Comparison of ENCODE assay signal across 1 cellular context in the genomic region with DNA sequence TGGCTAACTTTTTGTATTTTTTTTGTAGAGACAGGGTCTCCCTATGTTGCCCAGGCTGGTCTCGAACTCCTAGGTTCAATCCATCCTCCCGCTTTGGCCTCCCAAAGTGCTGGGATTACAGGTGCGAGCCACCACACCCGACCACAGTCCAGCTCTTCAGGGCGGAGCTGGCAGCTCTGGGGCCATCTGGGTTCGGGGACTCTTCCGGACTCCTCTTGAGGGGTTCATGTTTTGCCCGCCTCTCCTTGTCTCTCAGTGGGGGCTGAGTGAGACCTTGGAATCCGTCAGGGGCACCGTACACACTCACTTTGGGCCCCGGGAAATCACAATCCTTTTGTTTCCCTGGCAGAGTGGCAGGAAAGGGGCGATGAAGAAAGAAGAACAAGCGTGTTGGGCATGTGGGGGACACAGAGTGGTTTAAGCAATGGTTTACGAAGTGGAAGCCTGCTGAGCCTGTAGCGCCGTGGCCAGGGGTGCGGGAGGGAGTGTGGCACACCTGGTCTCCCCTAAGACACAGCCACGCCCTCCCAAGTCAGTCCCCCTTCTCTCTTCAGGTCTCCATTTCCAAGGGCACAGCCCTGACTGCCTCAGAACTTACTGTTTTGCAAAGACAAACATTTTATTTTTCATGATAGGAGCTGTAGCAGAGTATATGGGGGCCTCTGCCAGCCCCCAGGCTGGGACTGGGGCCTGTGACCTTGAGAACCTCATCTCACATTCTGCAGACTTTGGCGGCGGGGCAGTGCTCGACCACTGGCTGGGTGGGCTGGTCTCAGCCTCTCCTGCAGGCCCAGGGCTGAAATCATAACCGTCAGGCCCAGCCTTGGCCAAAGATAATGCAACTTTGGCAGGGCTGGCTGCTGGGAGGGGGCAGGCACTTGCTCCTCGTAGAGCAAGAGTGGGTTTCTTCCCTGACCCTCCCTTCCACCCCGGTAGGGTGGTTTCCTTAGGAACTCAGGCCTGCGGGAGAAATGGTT.
TF ChIP-seq lines count a peak whose summit lies in the region.

No MANE protein-coding gene starts in this region.

TF ChIP-seq in HCT116, 20 proteins besides CTCF, POLR2A, EP300 and RAD21:
- no peak for TF ChIP-seq EZH2phosphoT487 (IDR thresholded peaks at IDR 0.05; ENCODE audit: borderline replicate concordance)
- no peak for TF ChIP-seq SIN3A (IDR thresholded peaks at IDR 0.05; ENCODE audit: low read depth)
- TF ChIP-seq EGR1 (IDR thresholded peaks at IDR 0.05; ENCODE audit: low read depth), result no peak
- no peak for TF ChIP-seq EZH2 (IDR thresholded peaks at IDR 0.05)
TF ChIP-seq in HCT116: peak in this region for 0.
